1 cellular context compared by ENCODE assay signal in the genomic region with DNA sequence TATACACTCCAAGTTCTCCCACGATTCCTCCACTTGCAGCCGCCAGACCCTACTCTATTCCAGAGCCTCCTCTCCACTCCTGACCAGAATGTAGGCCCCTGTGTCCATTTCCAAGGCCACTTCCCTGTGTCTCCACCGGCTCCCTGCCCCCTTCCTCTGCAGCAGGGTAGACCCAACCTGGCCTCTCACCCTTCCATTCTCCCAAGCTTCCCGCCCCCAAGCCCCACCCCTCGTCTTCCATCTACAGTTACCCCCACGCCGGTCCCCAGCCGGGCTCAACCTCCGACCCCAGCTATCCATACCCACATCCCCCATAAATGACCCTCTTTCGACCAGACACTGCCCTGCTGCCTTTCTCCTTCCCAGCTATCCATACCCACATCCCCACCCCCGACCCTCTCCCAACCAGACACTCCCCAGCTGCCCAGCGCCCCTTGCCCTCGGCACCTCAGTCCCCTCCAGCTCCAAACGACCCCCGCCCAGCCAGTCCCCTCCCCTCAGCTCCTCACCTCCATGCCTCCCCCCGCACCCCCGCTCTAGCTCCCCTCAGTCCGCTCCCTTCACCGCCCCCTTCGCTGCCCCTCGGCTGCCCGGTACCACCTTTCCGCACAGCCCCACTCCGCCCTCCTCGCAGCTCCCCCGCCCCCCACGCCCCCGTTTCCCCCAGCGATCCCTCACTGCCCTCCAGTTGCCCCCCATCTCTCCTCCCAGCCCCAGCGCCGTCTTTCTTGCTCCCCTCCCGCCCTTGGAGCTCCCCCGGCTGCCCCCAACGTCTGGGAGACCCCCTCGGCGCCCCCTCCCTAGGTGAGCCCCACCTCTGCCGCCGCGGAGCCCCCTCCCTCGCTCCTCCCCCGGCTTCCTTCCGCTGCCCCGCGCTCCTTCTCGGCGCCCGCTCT.
TF ChIP-seq lines count a peak whose summit lies in the region.

No MANE protein-coding gene starts in this region.

TF ChIP-seq in GM12878, 131 proteins besides CTCF, POLR2A, EP300 and RAD21:
- TF ChIP-seq SPI1 (IDR thresholded peaks at IDR 0.05; ENCODE audit: borderline replicate concordance, insufficient read depth, low read depth, low read length) = no peak
- TF ChIP-seq CBFB (IDR thresholded peaks at IDR 0.05; ENCODE audit: low read depth) = no peak
- TF ChIP-seq, protein P1, sequence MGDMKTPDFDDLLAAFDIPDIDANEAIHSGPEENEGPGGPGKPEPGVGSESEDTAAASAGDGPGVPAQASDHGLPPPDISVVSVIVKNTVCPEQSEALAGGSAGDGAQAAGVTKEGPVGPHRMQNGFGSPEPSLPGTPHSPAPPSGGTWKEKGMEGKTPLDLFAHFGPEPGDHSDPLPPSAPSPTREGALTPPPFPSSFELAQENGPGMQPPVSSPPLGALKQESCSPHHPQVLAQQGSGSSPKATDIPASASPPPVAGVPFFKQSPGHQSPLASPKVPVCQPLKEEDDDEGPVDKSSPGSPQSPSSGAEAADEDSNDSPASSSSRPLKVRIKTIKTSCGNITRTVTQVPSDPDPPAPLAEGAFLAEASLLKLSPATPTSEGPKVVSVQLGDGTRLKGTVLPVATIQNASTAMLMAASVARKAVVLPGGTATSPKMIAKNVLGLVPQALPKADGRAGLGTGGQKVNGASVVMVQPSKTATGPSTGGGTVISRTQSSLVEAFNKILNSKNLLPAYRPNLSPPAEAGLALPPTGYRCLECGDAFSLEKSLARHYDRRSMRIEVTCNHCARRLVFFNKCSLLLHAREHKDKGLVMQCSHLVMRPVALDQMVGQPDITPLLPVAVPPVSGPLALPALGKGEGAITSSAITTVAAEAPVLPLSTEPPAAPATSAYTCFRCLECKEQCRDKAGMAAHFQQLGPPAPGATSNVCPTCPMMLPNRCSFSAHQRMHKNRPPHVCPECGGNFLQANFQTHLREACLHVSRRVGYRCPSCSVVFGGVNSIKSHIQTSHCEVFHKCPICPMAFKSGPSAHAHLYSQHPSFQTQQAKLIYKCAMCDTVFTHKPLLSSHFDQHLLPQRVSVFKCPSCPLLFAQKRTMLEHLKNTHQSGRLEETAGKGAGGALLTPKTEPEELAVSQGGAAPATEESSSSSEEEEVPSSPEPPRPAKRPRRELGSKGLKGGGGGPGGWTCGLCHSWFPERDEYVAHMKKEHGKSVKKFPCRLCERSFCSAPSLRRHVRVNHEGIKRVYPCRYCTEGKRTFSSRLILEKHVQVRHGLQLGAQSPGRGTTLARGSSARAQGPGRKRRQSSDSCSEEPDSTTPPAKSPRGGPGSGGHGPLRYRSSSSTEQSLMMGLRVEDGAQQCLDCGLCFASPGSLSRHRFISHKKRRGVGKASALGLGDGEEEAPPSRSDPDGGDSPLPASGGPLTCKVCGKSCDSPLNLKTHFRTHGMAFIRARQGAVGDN (IDR thresholded peaks at IDR 0.05) = no peak
- TF ChIP-seq ZNF207 (IDR thresholded peaks at IDR 0.05; ENCODE audit: borderline replicate concordance) = no peak
- no peak for TF ChIP-seq FOXK2 (IDR thresholded peaks at IDR 0.05)
- TF ChIP-seq BRCA1 (IDR thresholded peaks at IDR 0.05; ENCODE audit: low read depth, low read length) = no peak
- no peak for TF ChIP-seq FOS (IDR thresholded peaks at IDR 0.05; ENCODE audit: borderline replicate concordance, extremely low read depth, insufficient read length)
- TF ChIP-seq, protein P2, sequence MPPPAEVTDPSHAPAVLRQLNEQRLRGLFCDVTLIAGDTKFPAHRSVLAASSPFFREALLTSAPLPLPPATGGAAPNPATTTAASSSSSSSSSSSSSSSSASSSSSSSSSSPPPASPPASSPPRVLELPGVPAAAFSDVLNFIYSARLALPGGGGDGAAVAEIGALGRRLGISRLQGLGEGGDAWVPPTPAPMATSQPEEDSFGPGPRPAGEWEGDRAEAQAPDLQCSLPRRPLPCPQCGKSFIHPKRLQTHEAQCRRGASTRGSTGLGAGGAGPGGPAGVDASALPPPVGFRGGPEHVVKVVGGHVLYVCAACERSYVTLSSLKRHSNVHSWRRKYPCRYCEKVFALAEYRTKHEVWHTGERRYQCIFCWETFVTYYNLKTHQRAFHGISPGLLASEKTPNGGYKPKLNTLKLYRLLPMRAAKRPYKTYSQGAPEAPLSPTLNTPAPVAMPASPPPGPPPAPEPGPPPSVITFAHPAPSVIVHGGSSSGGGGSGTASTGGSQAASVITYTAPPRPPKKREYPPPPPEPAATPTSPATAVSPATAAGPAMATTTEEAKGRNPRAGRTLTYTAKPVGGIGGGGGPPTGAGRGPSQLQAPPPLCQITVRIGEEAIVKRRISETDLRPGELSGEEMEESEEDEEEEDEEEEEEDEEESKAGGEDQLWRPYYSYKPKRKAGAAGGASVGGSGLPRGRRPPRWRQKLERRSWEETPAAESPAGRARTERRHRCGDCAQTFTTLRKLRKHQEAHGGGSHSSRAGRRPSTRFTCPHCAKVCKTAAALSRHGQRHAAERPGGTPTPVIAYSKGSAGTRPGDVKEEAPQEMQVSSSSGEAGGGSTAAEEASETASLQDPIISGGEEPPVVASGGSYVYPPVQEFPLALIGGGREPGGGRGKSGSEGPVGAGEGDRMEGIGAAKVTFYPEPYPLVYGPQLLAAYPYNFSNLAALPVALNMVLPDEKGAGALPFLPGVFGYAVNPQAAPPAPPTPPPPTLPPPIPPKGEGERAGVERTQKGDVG (CRISPR knock-in tag; IDR thresholded peaks at IDR 0.05) = no peak
- no peak for TF ChIP-seq POLR2AphosphoS5 (IDR thresholded peaks at IDR 0.05; ENCODE audit: low read length)
- no peak for TF ChIP-seq SRF (IDR thresholded peaks at IDR 0.05; ENCODE audit: low read depth in 2 of 2, low read length in 2 of 2)
